ENCODE assay signal across 8 cellular contexts in genomic region chr14:105415481-105416428, GRCh38. TPM values are rescaled to one million over a fixed set of nuclear protein-coding genes. Genes with fewer than 3 reads are reported as not detected.
DNase-seq lines count a peak whose midpoint lies in the region; ATAC-seq and TF ChIP-seq lines count a peak whose summit lies in the region.

No MANE protein-coding gene starts in this region.

- H3K27me3 ChIP-seq in heart left ventricle (peaks cover 0 to 25% (median 0%) of the 10 kb centered on the region in 9 donors), adipocyte (replicated peaks; ENCODE audit: control insufficient read depth, insufficient read depth, low read length) (no peaks in the 10 kb centered on the region), mucosa of rectum (ENCODE audit: control insufficient read depth in 2 of 2, insufficient read depth in 2 of 2, low read length in 2 of 2) (peaks cover 17 to 25% of the 10 kb centered on the region in 2 donors), upper lobe of left lung (peaks cover 0 to 12% (median 5%) of the 10 kb centered on the region in 4 donors)

- intact Hi-C loops in heart left ventricle (cut with DNase I), result loop anchor here in 2 of 10 donors (2.0 to 10.0 kb wide), 2 partner anchors 17 to 69 kb away; partner anchors contain the start of genes CRIP1 (in 1 of the 2) and TEX22 (in 1 of the 2)
- intact Hi-C loops in Right ventricle myocardium superior (cut with DNase I), result no loop called here

- no peaks in the 10 kb centered on the region for H3K36me3 ChIP-seq in heart left ventricle
- no peaks in the 10 kb centered on the region for H3K36me3 ChIP-seq in adipocyte (ENCODE audit: control insufficient read depth, insufficient read depth, low read length, severe bottlenecking)
- no peaks in the 10 kb centered on the region for H3K36me3 ChIP-seq in mucosa of rectum (ENCODE audit: control insufficient read depth in 2 of 2, insufficient read depth in 2 of 2, low read length in 2 of 2)
- no peaks in the 10 kb centered on the region for H3K36me3 ChIP-seq in upper lobe of left lung

- TF ChIP-seq EP300 in upper lobe of left lung (IDR thresholded peaks at IDR 0.05), result no peak

- peak overlapping the region in 11 of 12 donors; percentile 66 to 87 (median 80) for H3K27ac ChIP-seq in heart left ventricle
- no peak overlapping the region for H3K27ac ChIP-seq in mucosa of rectum (ENCODE audit: low read depth in 2 of 2, low read length in 2 of 2)
- peak overlapping the region in 1 of 4 donors; percentile 82 for H3K27ac ChIP-seq in upper lobe of left lung

- peak in 1 of 5 donors; percentile 23 for DNase-seq in heart left ventricle
- no peak for DNase-seq in Right ventricle myocardium superior
- no peak for DNase-seq in adipocyte (ENCODE audit: low read depth)
- peak in 1 of 2 donors; percentile 65 for DNase-seq in upper lobe of left lung
- DNase-seq in NCI-H128 (lab: John Stamatoyannopoulos, UW; ENCODE audit: unreplicated experiment), result no peak
- no peak for DNase-seq in H4 (ENCODE audit: low spot score)

- H3K9me3 ChIP-seq in heart left ventricle, result no peaks in the 10 kb centered on the region
- H3K9me3 ChIP-seq in adipocyte (ENCODE audit: control insufficient read depth, low read length), result no peaks in the 10 kb centered on the region
- no peaks in the 10 kb centered on the region for H3K9me3 ChIP-seq in mucosa of rectum (ENCODE audit: control insufficient read depth in 2 of 2, low read length in 2 of 2)
- no peaks in the 10 kb centered on the region for H3K9me3 ChIP-seq in upper lobe of left lung

- H3K4me3 ChIP-seq in heart left ventricle (peak overlapping the region in 10 of 12 donors; percentile 30 to 69 (median 60)), adipocyte (ENCODE audit: low read length) (peak overlapping the region; percentile 68), mucosa of rectum (ENCODE audit: low read length in 2 of 2) (peak overlapping the region; percentile 33 to 45), upper lobe of left lung (peak overlapping the region in 3 of 4 donors; percentile 60 to 64 (median 61))

- ATAC-seq in heart left ventricle, result no peak
- ATAC-seq in Right ventricle myocardium superior (ENCODE audit: poor library complexity), result no peak
- ATAC-seq in upper lobe of left lung (ENCODE audit: low FRiP score in 2 of 2), result no peak
- no peak for ATAC-seq in HG03025 (IDR thresholded peaks at IDR 0.05; ENCODE audit: low FRiP score, unreplicated experiment)

- 86 to 88% (median 87%) methylated on average over 25 of the region's 25 CpGs for WGBS in heart left ventricle, 4 donors
- 90 to 94% methylated on average over 25 of the region's 25 CpGs for WGBS in upper lobe of left lung, 2 donors

- H3K4me1 ChIP-seq in heart left ventricle, result peaks cover 0 to 50% (median 27%) of the 10 kb centered on the region in 12 donors
- peaks cover 15% of the 10 kb centered on the region for H3K4me1 ChIP-seq in adipocyte (ENCODE audit: control insufficient read depth, insufficient read depth, low read length)
- H3K4me1 ChIP-seq in mucosa of rectum (ENCODE audit: control insufficient read depth in 2 of 2, insufficient read depth in 2 of 2, low read length in 2 of 2), result peaks cover 23 to 32% of the 10 kb centered on the region in 2 donors
- peaks cover 26 to 42% (median 29%) of the 10 kb centered on the region in 4 donors for H3K4me1 ChIP-seq in upper lobe of left lung

- H3K9ac ChIP-seq in adipocyte (ENCODE audit: low read length), result peak overlapping the region; percentile 72
- no peak overlapping the region for H3K9ac ChIP-seq in mucosa of rectum (ENCODE audit: low read depth in 1 of 2, low read length in 2 of 2)

- no peak for TF ChIP-seq POLR2A in heart left ventricle (IDR thresholded peaks at IDR 0.05)
- no peak for TF ChIP-seq POLR2A in upper lobe of left lung (IDR thresholded peaks at IDR 0.05)

- TF ChIP-seq CTCF in heart left ventricle (IDR thresholded peaks at IDR 0.05), result no peak
- no peak for TF ChIP-seq CTCF in upper lobe of left lung (IDR thresholded peaks at IDR 0.05)

RNA-seq across cellular contexts. Expression of gene MTA1, which starts 3.9 kb away (rescaled TPM):
- 100 to 1,000 TPM in 7 of 9 donors, 10 to 100 TPM in 2; 71.8 to 169 (median 109) TPM for total RNA-seq in heart left ventricle
- 100 to 1,000 TPM; 103 to 191 TPM for polyA plus RNA-seq in heart left ventricle
- 191 TPM for total RNA-seq in Right ventricle myocardium superior
- total RNA-seq in upper lobe of left lung, result 100 to 1,000 TPM in 2 of 6 donors, 10 to 100 TPM in 4; 64.8 to 315 (median 94.9) TPM
- 17.2 and 24.0 TPM in 2 replicates for total RNA-seq in H4 (2014; rRNA removed; shearing (Covaris generic))

RNA-seq across cellular contexts. Expression of gene TEX22, which starts 17.4 kb away (rescaled TPM):
- total RNA-seq in heart left ventricle (1 to 10 TPM in 1 of 9 donors, under 1 TPM in 6, not detected in 2; 0.14 to 1.8 (median 0.82) TPM), Right ventricle myocardium superior (1.9 TPM), upper lobe of left lung (1 to 10 TPM in 3 of 6 donors, not detected in 3; 1.2 to 2.1 (median 1.9) TPM)
- polyA plus RNA-seq in heart left ventricle, result under 1 TPM in 1 of 2 donors, not detected in 1; 0.06 TPM
- 0.04 TPM in 1 of 2 replicates, not detected in the other for total RNA-seq in H4 (2014; rRNA removed; shearing (Covaris generic))

RNA-seq across cellular contexts. Expression of gene CRIP2, which starts 58.9 kb away (rescaled TPM):
- total RNA-seq in heart left ventricle (1,000 to 10,000 TPM in 2 of 9 donors, 100 to 1,000 TPM in 7; 695 to 1,715 (median 851) TPM), Right ventricle myocardium superior (1,011 TPM), upper lobe of left lung (100 to 1,000 TPM in 5 of 6 donors, 10 to 100 TPM in 1; 55.5 to 422 (median 190) TPM)
- 1,000 to 10,000 TPM in 1 of 2 donors, 100 to 1,000 TPM in 1; 829 to 1,402 TPM for polyA plus RNA-seq in heart left ventricle
- 16.2 and 26.9 TPM in 2 replicates for total RNA-seq in H4 (2014; rRNA removed; shearing (Covaris generic))

Comparison
In these comparisons a context has a peak if more than half of its experiments do, and no peak if none do; other contexts are left out.
1. H3K27ac ChIP-seq: peak in heart left ventricle (11 of 12); none in mucosa of rectum (0 of 2).
2. Peak in every context shown above with its lines, with median percentiles within 50 percentile points of each other: H3K4me3 ChIP-seq.